21 cellular contexts compared by ENCODE assay signal in genomic region chr7:51260516-51260915, GRCh38. TPM values are rescaled to one million over a fixed set of nuclear protein-coding genes. Genes with fewer than 3 reads are reported as not detected.
"Had no signal": no experiment of that assay in that cellular context is flagged by ENCODE, and none has a peak within 500 bp of the region (broad histone marks: within the 10 kb centered on the region; RNA-seq: fewer than 3 reads in every experiment).

No MANE protein-coding gene starts in this region.

- H3K9me3 ChIP-seq: mucosa of descending colon, neutrophil, ovary, spleen, thoracic aorta, transverse colon had no signal

- ATAC-seq: esophagus mucosa; naive thymus-derived CD8-positive, alpha-beta T cell; sciatic nerve; stimulated activated memory B cell treated with anti-CD40 and anti-IgM and Interleukin-4, amounts not matched to agents 10 μg/mL and 1 μg/mL and 100 μg/mL, for 72 hours had no signal

- H3K27me3 ChIP-seq: ovary, transverse colon had no signal

- H3K27ac ChIP-seq: coronary artery, neutrophil, ovary, spleen, thoracic aorta, transverse colon had no signal

- H3K4me1 ChIP-seq: spleen had no signal

- DNase-seq: caudate nucleus; effector CD8-positive, alpha-beta T cell; glutamatergic neuron; immature natural killer cell; kidney; left colon; mammary epithelial cell; naive thymus-derived CD8-positive, alpha-beta T cell; ovary; spleen; stimulated activated CD4-positive, alpha-beta T cell treated with anti-CD3 and anti-CD28 coated beads, Interleukin-15, amount 100 ng/mL, for 24 hours; stimulated activated CD4-positive, alpha-beta T cell treated with anti-CD3 and anti-CD28 coated beads, Interleukin-1b, Interleukin-23, amount 100 ng/mL, for 48 hours; stimulated activated CD4-positive, alpha-beta T cell treated with anti-CD3 and anti-CD28 coated beads, Interleukin-4, amount 100 ng/mL, for 24 hours; transverse colon had no signal

- H3K4me3 ChIP-seq: coronary artery, mucosa of descending colon, ovary, spleen, thoracic aorta, transverse colon had no signal

- H3K36me3 ChIP-seq: neutrophil, ovary, spleen, thoracic aorta, transverse colon had no signal

RNA-seq across cellular contexts. Expression of gene COBL, which starts 56.1 kb away (rescaled TPM):
- total RNA-seq: naive thymus-derived CD8-positive, alpha-beta T cell had no signal
